In genomic region chr21:36995285-36995684, GRCh38 we compare ENCODE assay signal across 3 cellular contexts. TPM values are rescaled to one million over a fixed set of nuclear protein-coding genes. Genes with fewer than 3 reads are reported as not detected.
"Had no signal": no experiment of that assay in that cellular context is flagged by ENCODE, and none has a peak within 500 bp of the region (broad histone marks: within the 10 kb centered on the region; RNA-seq: fewer than 3 reads in every experiment).

No MANE protein-coding gene starts in this region.

RNA-seq across cellular contexts. Expression of gene RIPPLY3, which starts 11.2 kb away (rescaled TPM):
- total RNA-seq: LHCN-M2, MCF 10A, Right ventricle myocardium superior had no signal
